17 cellular contexts compared by ENCODE assay signal in genomic region chr3:124391774-124392173, GRCh38.
DNase-seq lines count a peak whose midpoint lies in the region; ATAC-seq and TF ChIP-seq lines count a peak whose summit lies in the region.
"Had no signal": no experiment of that assay in that cellular context is flagged by ENCODE, and none has a peak within 500 bp of the region (broad histone marks: within the 10 kb centered on the region; RNA-seq: fewer than 3 reads in every experiment).

No MANE protein-coding gene starts in this region.

- H2BK120ac ChIP-seq in mesenchymal stem cell (ENCODE audit: low read depth, low read length) = no peak overlapping the region

- H3K4me3 ChIP-seq in AG09309 (ENCODE audit: control insufficient read depth, low read depth, low read length) = no peak overlapping the region
- no peak overlapping the region for H3K4me3 ChIP-seq in GM23248
- no peak overlapping the region for H3K4me3 ChIP-seq in mesenchymal stem cell (ENCODE audit: insufficient read depth in 1 of 2, low read depth in 1 of 2, low read length in 2 of 2)
- H3K4me3 ChIP-seq: BLaER1 had no signal

- H3K4me1 ChIP-seq in GM23248 (ENCODE audit: insufficient read depth) = no peaks in the 10 kb centered on the region
- no peaks in the 10 kb centered on the region for H3K4me1 ChIP-seq in mesenchymal stem cell (ENCODE audit: control insufficient read depth, insufficient read depth, low read depth, low read length)

- no peak overlapping the region for H3K4me3 Mint-ChIP-seq in T-helper 17 cell
- H3K4me3 Mint-ChIP-seq: IgD-negative memory B cell had no signal

- H3K9ac ChIP-seq in GM23248 = no peak overlapping the region
- no peak overlapping the region for H3K9ac ChIP-seq in mesenchymal stem cell (ENCODE audit: low read length)
- H3K9ac ChIP-seq: BLaER1 had no signal

- no peak overlapping the region for H2AK5ac ChIP-seq in mesenchymal stem cell (ENCODE audit: low read length, severe bottlenecking)

- H2BK5ac ChIP-seq in mesenchymal stem cell (ENCODE audit: low read depth, low read length, poor library complexity, severe bottlenecking) = peak overlapping the region; percentile 40

- H3K4me1 Mint-ChIP-seq in T-helper 17 cell = no peaks in the 10 kb centered on the region
- H3K4me1 Mint-ChIP-seq: IgD-negative memory B cell had no signal

- H3K79me1 ChIP-seq in mesenchymal stem cell (replicated peaks; ENCODE audit: low read length, poor library complexity, severe bottlenecking) = no peaks in the 10 kb centered on the region

- H3K27me3 ChIP-seq in GM23248 (replicated peaks; ENCODE audit: insufficient read depth) = peaks cover 10% of the 10 kb centered on the region; the same call in 1 of the 2 replicates
- no peaks in the 10 kb centered on the region for H3K27me3 ChIP-seq in mesenchymal stem cell (ENCODE audit: control insufficient read depth in 1 of 2, insufficient read depth in 1 of 2, low read length in 2 of 2)
- H3K27me3 ChIP-seq: BLaER1 had no signal

- peak; percentile 9 for TF ChIP-seq CTCF in AG09309 (IDR thresholded peaks at IDR 0.05; ENCODE audit: control insufficient read depth, insufficient read depth, low read depth, low read length, missing control alignments)

- H3K9me3 ChIP-seq in GM23248 (ENCODE audit: low read depth) (no peaks in the 10 kb centered on the region), mesenchymal stem cell (ENCODE audit: control insufficient read depth, low read length) (no peaks in the 10 kb centered on the region), T-helper 17 cell (ENCODE audit: control insufficient read depth, low read length, poor library complexity, severe bottlenecking) (no peaks in the 10 kb centered on the region)
- H3K9me3 ChIP-seq: BLaER1 had no signal

- DNase-seq in AG09309 (ENCODE audit: low read depth) (no peak), GM23248 (peak; percentile 7), SK-MEL-5 (ENCODE audit: low read depth, low spot score) (peak; percentile 4), mesenchymal stem cell (no peak), A172 (ENCODE audit: low spot score) (no peak), dedifferentiated amniotic fluid mesenchymal stem cell (ENCODE audit: extremely low spot score) (no peak), T-helper 17 cell (no peak)
- DNase-seq: DMS153, EL, MV-4-11, NCI-H146, NCI-H446 treated with DMSO at 0.1 percent for 48 hours, NCI-H748 treated with DMSO at 0.1 percent for 48 hours, Right ventricle myocardium superior had no signal

- no peak for ATAC-seq in HG03520 (IDR thresholded peaks at IDR 0.05; ENCODE audit: unreplicated experiment)
- no peak for ATAC-seq in T-helper 17 cell

- no peak overlapping the region for H3K27ac Mint-ChIP-seq in T-helper 17 cell
- H3K27ac Mint-ChIP-seq: IgD-negative memory B cell had no signal

- H2BK15ac ChIP-seq in mesenchymal stem cell (ENCODE audit: low read depth, poor library complexity, severe bottlenecking) = no peak overlapping the region

- H3K27ac ChIP-seq in GM23248 (no peak overlapping the region), mesenchymal stem cell (ENCODE audit: low read length, poor library complexity, severe bottlenecking) (no peak overlapping the region)
- H3K27ac ChIP-seq: BLaER1 had no signal

- no peak overlapping the region for H3K23ac ChIP-seq in mesenchymal stem cell (ENCODE audit: low read length in 2 of 2)

- 50 to 55% methylated on average over 3 of the region's 3 CpGs for WGBS in GM23248 (ENCODE audit: low coverage in 1 of 2, low lambda C conversion rate in 2 of 2, missing lambda C conversion rate in 2 of 2), 2 experiments
- 87% methylated on average over 3 of the region's 3 CpGs for WGBS in mesenchymal stem cell

- H3K79me2 ChIP-seq in GM23248 (ENCODE audit: insufficient read depth) = no peaks in the 10 kb centered on the region

- no peaks in the 10 kb centered on the region for H4K20me1 ChIP-seq in GM23248 (ENCODE audit: insufficient read depth)
- H4K20me1 ChIP-seq: BLaER1 had no signal

- H2AFZ ChIP-seq in GM23248 (no peak overlapping the region), mesenchymal stem cell (ENCODE audit: low read depth, low read length) (no peak overlapping the region)

- H3K36me3 Mint-ChIP-seq in T-helper 17 cell (ENCODE audit: low read depth) = peaks cover 2% of the 10 kb centered on the region
- H3K36me3 Mint-ChIP-seq: IgD-negative memory B cell had no signal

- no peak overlapping the region for H3K14ac ChIP-seq in mesenchymal stem cell (ENCODE audit: low read length in 2 of 2)

- no peaks in the 10 kb centered on the region for H3F3A ChIP-seq in GM23248 (ENCODE audit: insufficient read depth)

- H3K36me3 ChIP-seq in GM23248 (ENCODE audit: low read depth) = no peaks in the 10 kb centered on the region
- H3K36me3 ChIP-seq in mesenchymal stem cell (ENCODE audit: control insufficient read depth in 1 of 2, insufficient read depth in 2 of 2, low read depth in 1 of 2, low read length in 2 of 2) = peaks cover 0 to 1% of the 10 kb centered on the region in 2 experiments

- no peak overlapping the region for H3K4ac ChIP-seq in mesenchymal stem cell (ENCODE audit: low read depth in 1 of 2, low read length in 2 of 2)

- no peak overlapping the region for H2BK12ac ChIP-seq in mesenchymal stem cell (ENCODE audit: low read length in 2 of 2)

- H3K9me2 ChIP-seq in GM23248 (ENCODE audit: insufficient read depth) = no peaks in the 10 kb centered on the region

- H3K18ac ChIP-seq in mesenchymal stem cell (ENCODE audit: low read depth in 1 of 2, low read length in 2 of 2) = no peak overlapping the region

- no peak overlapping the region for H4K8ac ChIP-seq in mesenchymal stem cell (ENCODE audit: low read length)

- peaks cover 49% of the 10 kb centered on the region for H3K27me3 Mint-ChIP-seq in T-helper 17 cell

- in situ Hi-C loops in GM23248 (cut with MboI) = no loop called here
- in situ Hi-C loops in SK-MEL-5 (cut with HindIII; ENCODE audit: low pct_unique_long_range_greater_than_20kb, low sequenced_read_pairs) = no loop called here

- H3K4me2 ChIP-seq in GM23248 (ENCODE audit: unreplicated experiment) (no peak overlapping the region), mesenchymal stem cell (ENCODE audit: low read length, poor library complexity, severe bottlenecking) (no peak overlapping the region)
- H3K4me2 ChIP-seq: BLaER1 had no signal

- no peak overlapping the region for H4K91ac ChIP-seq in mesenchymal stem cell (ENCODE audit: low read length)

Comparison
In these comparisons a context has a peak if more than half of its experiments do, and no peak if none do; other contexts are left out.
1. DNase-seq: peak in GM23248 (single experiment) and SK-MEL-5 (single experiment); none in AG09309 (single experiment), mesenchymal stem cell (single experiment), A172 (single experiment), dedifferentiated amniotic fluid mesenchymal stem cell (single experiment) and T-helper 17 cell (0 of 3).